Comparison of ENCODE assay signal across 9 cellular contexts in genomic region chr11:2825886-2826678, GRCh38. TPM values are rescaled to one million over a fixed set of nuclear protein-coding genes. Genes with fewer than 3 reads are reported as not detected.
A peak's percentile ranks its signal among the peaks of the same experiment; 100 is the strongest.
DNase-seq lines count a peak whose midpoint lies in the region; ATAC-seq, FAIRE-seq and TF ChIP-seq lines count a peak whose summit lies in the region.
"Had no signal": no experiment of that assay in that cellular context is flagged by ENCODE, and none has a peak within 500 bp of the region (broad histone marks: within the 10 kb centered on the region; RNA-seq: fewer than 3 reads in every experiment).

No MANE protein-coding gene starts in this region.

- H3K4me1 Mint-ChIP-seq in T-helper 2 cell treated with Interferon-gamma antibody and Interleukin-4, amounts not matched to agents 5 μg/mL and 100 μg/mL, for 36 hours (ENCODE audit: low read depth) = no peaks in the 10 kb centered on the region

- CTCF ChIA-PET in H1 (lab: Charles Lee; ENCODE audit: partially characterized antibody) = interaction anchor here (0.9 to 2.0 kb wide), 2 partner anchors 11 to 66 kb away, joined by 3 to 5 read pairs; no protein-coding TSS in a partner anchor

- 0 out of 2 replicates have a peak overlapping the region, but pooled peaks have one; percentile 35 for H2BK5ac ChIP-seq in H1 (ENCODE audit: low read depth, low read length)

- H4K20me1 ChIP-seq in H1 (replicated peaks in 1 of 2; ENCODE audit: control insufficient read depth in 1 of 2, insufficient read depth in 2 of 2, low read length in 2 of 2) = no peaks in the 10 kb centered on the region

- H2AFZ ChIP-seq in H1 (ENCODE audit: low read length) = no peak overlapping the region

- H3K18ac ChIP-seq in H1 (ENCODE audit: extremely low read depth, low read length) = peak overlapping the region; percentile 71; the same call in 1 of the 2 replicates

- peaks cover 2 to 18% (median 8%) of the 10 kb centered on the region in 4 experiments for H3K4me1 ChIP-seq in H1 (replicated peaks in 1 of 4; ENCODE audit: control insufficient read depth in 3 of 4, insufficient read depth in 4 of 4, low read length in 3 of 4)
- H3K4me1 ChIP-seq in mucosa of stomach (ENCODE audit: control insufficient read depth, insufficient read depth, low read length) = peaks cover 17% of the 10 kb centered on the region
- H3K4me1 ChIP-seq in vagina = peaks cover 26% of the 10 kb centered on the region

- no peak overlapping the region for H3K23ac ChIP-seq in H1 (ENCODE audit: insufficient read length)

- H2BK120ac ChIP-seq in H1 (replicated peaks; ENCODE audit: low read depth, low read length) = no peak overlapping the region

- no peak for TF ChIP-seq RAD21 in H1 (IDR thresholded peaks at IDR 0.05 in 1 of 2, conservative IDR thresholded peaks at IDR 0.05 in 1 of 2; ENCODE audit: low read depth in 2 of 2, low read length in 2 of 2)

- H3K27me3 Mint-ChIP-seq in T-helper 2 cell treated with Interferon-gamma antibody and Interleukin-4, amounts not matched to agents 5 μg/mL and 100 μg/mL, for 36 hours (ENCODE audit: low read depth) = no peaks in the 10 kb centered on the region

- TF ChIP-seq CTCF in H1 (IDR thresholded peaks at IDR 0.05; ENCODE audit: control extremely low read depth in 1 of 3, insufficient read depth in 1 of 3, low read depth in 1 of 3, low read length in 3 of 3) = no peak
- no peak for TF ChIP-seq CTCF in vagina (IDR thresholded peaks at IDR 0.05)

- no peak for FAIRE-seq in H1 (lab: Jason Lieb, UNC)

- H4K8ac ChIP-seq in H1 (ENCODE audit: extremely low read depth, insufficient read depth, low read length) = peak overlapping the region; percentile 0; the same call in 1 of the 2 replicates

- H3K27ac Mint-ChIP-seq in T-helper 2 cell treated with Interferon-gamma antibody and Interleukin-4, amounts not matched to agents 5 μg/mL and 100 μg/mL, for 36 hours = no peak overlapping the region

- H3K4me3 ChIP-seq in H1 (ENCODE audit: extremely low read depth in 1 of 4, insufficient read depth in 2 of 4, low read depth in 3 of 4, low read length in 4 of 4) (no peak overlapping the region), mucosa of stomach (ENCODE audit: low read length) (no peak overlapping the region), vagina (peak overlapping the region in 1 of 2 donors; percentile 38)

- no peak for ATAC-seq in GM21576 (IDR thresholded peaks at IDR 0.05; ENCODE audit: unreplicated experiment)

- H3K36me3 ChIP-seq in H1 (ENCODE audit: control insufficient read depth in 2 of 4, insufficient read depth in 4 of 4, low read length in 3 of 4) (no peaks in the 10 kb centered on the region), mucosa of stomach (ENCODE audit: control insufficient read depth, insufficient read depth, low read length) (no peaks in the 10 kb centered on the region), vagina (no peaks in the 10 kb centered on the region)

- peak overlapping the region; percentile 29; the same call in 1 of the 2 replicates for H2BK15ac ChIP-seq in H1 (ENCODE audit: low read length)

- H3K4me2 ChIP-seq in H1 (ENCODE audit: insufficient read depth in 1 of 2, low read depth in 2 of 2, low read length in 2 of 2) = peak overlapping the region in 1 of 2 experiments; percentile 35; a peak in 2 of 4 replicates

- H3K9ac ChIP-seq in H1 (replicated peaks in 1 of 4; ENCODE audit: extremely low read depth in 1 of 4, low read depth in 3 of 4, low read length in 3 of 4) (no peak overlapping the region), mucosa of stomach (ENCODE audit: low read length) (peak overlapping the region; percentile 47)

- peaks cover 9 to 10% of the 10 kb centered on the region in 2 experiments for H3K9me3 ChIP-seq in H1 (ENCODE audit: insufficient read depth in 2 of 2, low read depth in 1 of 2, low read length in 1 of 2)
- H3K9me3 ChIP-seq in mucosa of stomach (ENCODE audit: control insufficient read depth, low read length) = no peaks in the 10 kb centered on the region
- H3K9me3 ChIP-seq in vagina = no peaks in the 10 kb centered on the region

- no peaks in the 10 kb centered on the region for H3K79me1 ChIP-seq in H1 (ENCODE audit: low read depth, low read length)

- POLR2A ChIA-PET in H1 (lab: Charles Lee; ENCODE audit: partially characterized antibody) = interaction anchor here (1.2 kb wide), 1 partner anchor 18 kb away, joined by 3 read pairs; no protein-coding TSS in a partner anchor

- intact Hi-C loops in vagina (cut with DNase I) = loop anchor here (1.0 kb wide), 1 partner anchor 60 kb away; no protein-coding TSS in a partner anchor

- no peaks in the 10 kb centered on the region for H3K79me2 ChIP-seq in H1 (ENCODE audit: control insufficient read depth in 1 of 2, insufficient read depth in 2 of 2, low read length in 2 of 2)

- 47% methylated on average over 27 of the region's 29 CpGs; no CpG with 5 or more reads in 1 of the 2 experiments for WGBS in H1 (ENCODE audit: extremely low coverage in 1 of 2, insufficient coverage in 1 of 2, insufficient read length in 1 of 2, insufficient replicate concordance in 2 of 2, low coverage in 1 of 2, low lambda C conversion rate in 2 of 2, missing lambda C conversion rate in 1 of 2), 2 experiments

- H4K91ac ChIP-seq in H1 (replicated peaks; ENCODE audit: insufficient read length, low read length) = peak overlapping the region; percentile 41

- in situ Hi-C loops in ACHN (cut with HindIII; ENCODE audit: low pct_ligation_motif_present, low pct_unique_long_range_greater_than_20kb, low sequenced_read_pairs) = no loop called here

- no peaks in the 10 kb centered on the region for H3K23me2 ChIP-seq in H1 (ENCODE audit: low read depth, low read length)

- H3K14ac ChIP-seq in H1 (ENCODE audit: insufficient read length) = no peak overlapping the region

- H3K27ac ChIP-seq in H1 (ENCODE audit: low read depth, low read length) (no peak overlapping the region), vagina (peak overlapping the region; percentile 88)
- H3K27ac ChIP-seq: VCaP had no signal

- H3K56ac ChIP-seq in H1 (replicated peaks; ENCODE audit: insufficient read length, low read depth, low read length) = no peak overlapping the region

- DNase-seq in ACHN (peak; percentile 30), NOMO-1 treated with DMSO at 0.1 percent for 48 hours (lab: John Stamatoyannopoulos, UW; ENCODE audit: unreplicated experiment) (peak; percentile 77), H1 (ENCODE audit: low read depth in 1 of 2, low spot score in 2 of 2) (peak in 1 of 2 experiments; percentile 31), vagina (ENCODE audit: extremely low spot score in 2 of 2) (peak in 1 of 2 donors; percentile 98), NCI-H146 (lab: John Stamatoyannopoulos, UW) (no peak)
- DNase-seq in T-helper 2 cell treated with Interferon-gamma antibody and Interleukin-4, amounts not matched to agents 5 μg/mL and 100 μg/mL, for 36 hours (ENCODE audit: low spot score) = no peak

- H3K4me3 Mint-ChIP-seq in T-helper 2 cell treated with Interferon-gamma antibody and Interleukin-4, amounts not matched to agents 5 μg/mL and 100 μg/mL, for 36 hours = no peak overlapping the region

- peak overlapping the region; percentile 90; the same call in 1 of the 2 replicates for H2BK20ac ChIP-seq in H1 (ENCODE audit: low read length)

- H2BK12ac ChIP-seq in H1 (ENCODE audit: low read depth, low read length) = peak overlapping the region; percentile 84; the same call in 1 of the 2 replicates

- no peak for TF ChIP-seq POLR2A in H1 (IDR thresholded peaks at IDR 0.05; ENCODE audit: control extremely low read depth in 1 of 2, low read depth in 2 of 2, low read length in 2 of 2)
- TF ChIP-seq POLR2A in vagina (IDR thresholded peaks at IDR 0.05) = peak in 1 of 2 donors; percentile 34

- peak overlapping the region; percentile 24; the same call in 1 of the 2 replicates for H2AK5ac ChIP-seq in H1 (ENCODE audit: low read depth, low read length)

- no peak for TF ChIP-seq EP300 in H1 (IDR thresholded peaks at IDR 0.05; ENCODE audit: borderline replicate concordance in 1 of 2, low read depth in 2 of 2, low read length in 2 of 2)

- no peak overlapping the region for H4K5ac ChIP-seq in H1 (ENCODE audit: insufficient read length, low read depth, low read length)

- no peaks in the 10 kb centered on the region for H3K36me3 Mint-ChIP-seq in T-helper 2 cell treated with Interferon-gamma antibody and Interleukin-4, amounts not matched to agents 5 μg/mL and 100 μg/mL, for 36 hours (ENCODE audit: low read depth)

- no peak overlapping the region for H3K4ac ChIP-seq in H1 (replicated peaks; ENCODE audit: insufficient read length, low read depth, low read length)

- peaks cover 43% of the 10 kb centered on the region for H3K9me3 Mint-ChIP-seq in T-helper 2 cell treated with Interferon-gamma antibody and Interleukin-4, amounts not matched to agents 5 μg/mL and 100 μg/mL, for 36 hours

- H3K27me3 ChIP-seq in H1 (replicated peaks in 1 of 4; ENCODE audit: control insufficient read depth in 3 of 4, extremely low read depth in 1 of 4, insufficient read depth in 3 of 4, low read length in 3 of 4) (peaks cover 0 to 31% (median 18%) of the 10 kb centered on the region in 4 experiments; a peak in 6 of 7 replicates), mucosa of stomach (ENCODE audit: control insufficient read depth, insufficient read depth, low read length) (peaks cover 5% of the 10 kb centered on the region), vagina (no peaks in the 10 kb centered on the region)

TF ChIP-seq in H1, 55 proteins besides CTCF, POLR2A, EP300 and RAD21:
- TF ChIP-seq CHD1 (IDR thresholded peaks at IDR 0.05; ENCODE audit: low read depth, low read length) = no peak
- 0 out of 2 replicates have a peak, but pooled peaks have one; percentile 27 for TF ChIP-seq JUND (IDR thresholded peaks at IDR 0.05; ENCODE audit: low read length)

RNA-seq across cellular contexts. Expression of gene CDKN1C, which starts 59.5 kb away (rescaled TPM):
- total RNA-seq in H1 (2021; fragmentation: NEBNext Ultra II Directional; extraction: Animal tissue kit (Norgen Biotek cat#: 25700)) = 12.8 and 16.2 TPM in 2 replicates
- 14.1 and 21.8 TPM in 2 replicates for polyA plus RNA-seq in H1 (2011; rRNA removed)
- 13.5 TPM for polyA plus RNA-seq in H1 (2011; cell fraction: cytosol; rRNA removed)
- polyA plus RNA-seq in H1 (2011; cell fraction: nucleus; rRNA removed) = 19.1 TPM
- 5.5 to 12.0 TPM (median 10.3 TPM) in 4 replicates for polyA plus RNA-seq in H1 (2012, experiment 1 of 2)
- 12.8 TPM for polyA plus RNA-seq in H1 (2012, experiment 2 of 2)
- 12.8 TPM for polyA plus RNA-seq in H1 (2013, experiment 1 of 2)
- polyA plus RNA-seq in H1 (2013, experiment 2 of 2) = 10.8 TPM
- polyA minus RNA-seq in H1 (2011; rRNA and poly(A)+ RNA removed) = 1.7 and 2.9 TPM in 2 replicates
- 16.9 TPM for polyA minus RNA-seq in H1 (2011; cell fraction: cytosol; rRNA and poly(A)+ RNA removed)
- 23.8 TPM for polyA minus RNA-seq in H1 (2011; cell fraction: nucleus; rRNA and poly(A)+ RNA removed)
- total RNA-seq in vagina = 67.3 TPM

Comparison
In these comparisons a context has a peak if more than half of its experiments do, and no peak if none do; other contexts are left out.
1. DNase-seq: peak in ACHN (single experiment) and NOMO-1 treated with DMSO at 0.1 percent for 48 hours (single experiment); none in T-helper 2 cell treated with Interferon-gamma antibody and Interleukin-4, amounts not matched to agents 5 μg/mL and 100 μg/mL, for 36 hours (single experiment) and NCI-H146 (single experiment).